ENCODE assay signal across 9 cellular contexts in the genomic region with DNA sequence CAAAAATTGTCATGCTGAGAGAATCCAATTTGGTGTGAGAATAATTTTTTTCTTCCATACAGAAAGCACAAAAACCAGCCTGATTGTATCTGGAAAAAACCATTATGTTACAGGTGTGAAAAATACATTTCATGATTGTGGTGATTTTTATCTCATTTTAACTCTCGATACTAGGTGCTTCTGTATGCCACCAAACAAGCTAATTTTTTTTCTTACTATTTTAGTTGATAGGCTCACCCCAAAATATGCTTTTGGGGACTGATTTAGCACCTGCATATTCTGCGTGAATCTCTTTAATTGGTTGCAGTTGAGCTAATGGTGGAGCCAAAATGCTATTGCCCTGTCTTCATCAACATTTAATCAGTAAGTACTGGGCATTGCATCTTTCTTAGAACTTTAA. TPM values are rescaled to one million over a fixed set of nuclear protein-coding genes. Genes with fewer than 3 reads are reported as not detected.
DNase-seq lines count a peak whose midpoint lies in the region; ATAC-seq and TF ChIP-seq lines count a peak whose summit lies in the region.
"Had no signal": no experiment of that assay in that cellular context is flagged by ENCODE, and none has a peak within 500 bp of the region (broad histone marks: within the 10 kb centered on the region; RNA-seq: fewer than 3 reads in every experiment).

No MANE protein-coding gene starts in this region.

- no peak for DNase-seq in CD4-positive, CD25-positive, alpha-beta regulatory T cell
- peak; percentile 46 for DNase-seq in Karpas-422
- no peak for DNase-seq in coronary artery (ENCODE audit: low spot score)
- DNase-seq in neural progenitor cell (ENCODE audit: low spot score), result no peak
- DNase-seq in NCI-H2107 (lab: John Stamatoyannopoulos, UW), result no peak

- ATAC-seq in CD4-positive, CD25-positive, alpha-beta regulatory T cell (ENCODE audit: low read depth in 2 of 2), result no peak
- ATAC-seq in HG03354 (IDR thresholded peaks at IDR 0.05; ENCODE audit: poor library complexity, severe bottlenecking, unreplicated experiment), result no peak
- no peak for ATAC-seq in HG03342 (IDR thresholded peaks at IDR 0.05; ENCODE audit: unreplicated experiment)
- no peak for ATAC-seq in HG03521 (IDR thresholded peaks at IDR 0.05; ENCODE audit: unreplicated experiment)

- no peaks in the 10 kb centered on the region for H3K27me3 ChIP-seq in CD4-positive, CD25-positive, alpha-beta regulatory T cell (ENCODE audit: control insufficient read depth, insufficient read depth, low read length)
- H3K27me3 ChIP-seq in Karpas-422 (ENCODE audit: low read length), result no peaks in the 10 kb centered on the region
- H3K27me3 ChIP-seq in neural progenitor cell, result no peaks in the 10 kb centered on the region

- no peaks in the 10 kb centered on the region for H3K9me3 Mint-ChIP-seq in CD4-positive, CD25-positive, alpha-beta regulatory T cell
- no peaks in the 10 kb centered on the region for H3K9me3 Mint-ChIP-seq in neural progenitor cell

- no peaks in the 10 kb centered on the region for H3K9me2 ChIP-seq in Karpas-422 (replicated peaks; ENCODE audit: insufficient read depth, low read length)

- peaks cover 40 to 69% (median 53%) of the 10 kb centered on the region in 4 donors for H3K4me1 Mint-ChIP-seq in CD4-positive, CD25-positive, alpha-beta regulatory T cell
- H3K4me1 Mint-ChIP-seq in neural progenitor cell, result peaks cover 33% of the 10 kb centered on the region

- H3K36me3 Mint-ChIP-seq in CD4-positive, CD25-positive, alpha-beta regulatory T cell, result peaks cover 8% of the 10 kb centered on the region
- peaks cover 3% of the 10 kb centered on the region for H3K36me3 Mint-ChIP-seq in neural progenitor cell

- peak overlapping the region; percentile 94 for H3K27ac ChIP-seq in CD4-positive, CD25-positive, alpha-beta regulatory T cell (ENCODE audit: insufficient read depth, low read length, poor library complexity, severe bottlenecking)
- H3K27ac ChIP-seq in Karpas-422 (ENCODE audit: low read length), result peak overlapping the region; percentile 80
- H3K27ac ChIP-seq in coronary artery, result peak overlapping the region in 1 of 2 donors; percentile 23
- H3K27ac ChIP-seq in neural progenitor cell, result peak overlapping the region; percentile 100

- TF ChIP-seq CTCF in coronary artery (IDR thresholded peaks at IDR 0.05), result no peak
- no peak for TF ChIP-seq CTCF in neural progenitor cell (IDR thresholded peaks at IDR 0.05)

- H3K4me1 ChIP-seq in CD4-positive, CD25-positive, alpha-beta regulatory T cell (ENCODE audit: control insufficient read depth, insufficient read depth, low read length, poor library complexity, severe bottlenecking), result peaks cover 52% of the 10 kb centered on the region
- H3K4me1 ChIP-seq in Karpas-422 (ENCODE audit: low read length), result peaks cover 63% of the 10 kb centered on the region
- H3K4me1 ChIP-seq in neural progenitor cell, result peaks cover 33% of the 10 kb centered on the region
- H3K4me1 ChIP-seq: prostate gland had no signal

- no peak overlapping the region for H2AFZ ChIP-seq in Karpas-422 (ENCODE audit: low read length)
- no peak overlapping the region for H2AFZ ChIP-seq in neural progenitor cell (replicated peaks)

- H3K79me2 ChIP-seq in Karpas-422 (ENCODE audit: low read length), result peaks cover 69% of the 10 kb centered on the region
- peaks cover 77% of the 10 kb centered on the region for H3K79me2 ChIP-seq in neural progenitor cell (ENCODE audit: low read depth)

- no peaks in the 10 kb centered on the region for H3K36me3 ChIP-seq in CD4-positive, CD25-positive, alpha-beta regulatory T cell (ENCODE audit: control insufficient read depth, insufficient read depth, low read length)
- H3K36me3 ChIP-seq in Karpas-422 (ENCODE audit: insufficient read depth, low read length), result peaks cover 20% of the 10 kb centered on the region; the same call in 1 of the 2 replicates
- peaks cover 21% of the 10 kb centered on the region for H3K36me3 ChIP-seq in neural progenitor cell
- H3K36me3 ChIP-seq: prostate gland had no signal

- peaks cover 14% of the 10 kb centered on the region for H3F3A ChIP-seq in neural progenitor cell (ENCODE audit: low read depth)

- no peaks in the 10 kb centered on the region for H3K27me3 Mint-ChIP-seq in CD4-positive, CD25-positive, alpha-beta regulatory T cell
- peaks cover 7% of the 10 kb centered on the region for H3K27me3 Mint-ChIP-seq in neural progenitor cell (ENCODE audit: insufficient read depth, low read depth)

- peak overlapping the region; percentile 81 for H3K9ac ChIP-seq in Karpas-422 (ENCODE audit: low read length)
- peak overlapping the region; percentile 99 for H3K9ac ChIP-seq in neural progenitor cell

- peak overlapping the region in 2 of 3 donors; percentile 18 to 72 for H3K27ac Mint-ChIP-seq in CD4-positive, CD25-positive, alpha-beta regulatory T cell
- H3K27ac Mint-ChIP-seq in neural progenitor cell, result no peak overlapping the region

- no peaks in the 10 kb centered on the region for H3K9me3 ChIP-seq in CD4-positive, CD25-positive, alpha-beta regulatory T cell (ENCODE audit: control insufficient read depth in 2 of 2, low read length in 2 of 2)
- H3K9me3 ChIP-seq in Karpas-422 (ENCODE audit: low read length) (no peaks in the 10 kb centered on the region), neural progenitor cell (ENCODE audit: low read depth) (no peaks in the 10 kb centered on the region)
- H3K9me3 ChIP-seq: prostate gland had no signal

- H3K4me3 Mint-ChIP-seq in CD4-positive, CD25-positive, alpha-beta regulatory T cell, result peak overlapping the region; percentile 96 to 98 (median 98)
- peak overlapping the region; percentile 98 for H3K4me3 Mint-ChIP-seq in neural progenitor cell

- H3K4me2 ChIP-seq in Karpas-422 (ENCODE audit: low read depth, low read length, poor library complexity, severe bottlenecking), result peak overlapping the region; percentile 87
- H3K4me2 ChIP-seq in neural progenitor cell, result peak overlapping the region; percentile 92

- H3K4me3 ChIP-seq in CD4-positive, CD25-positive, alpha-beta regulatory T cell (ENCODE audit: low read depth, low read length), result peak overlapping the region; percentile 97
- H3K4me3 ChIP-seq in Karpas-422 (ENCODE audit: low read length), result peak overlapping the region; percentile 89
- H3K4me3 ChIP-seq in coronary artery, result peak overlapping the region; percentile 76
- peak overlapping the region; percentile 96 for H3K4me3 ChIP-seq in neural progenitor cell

- H4K20me1 ChIP-seq in Karpas-422 (ENCODE audit: insufficient read depth, low read depth, low read length) (peaks cover 38% of the 10 kb centered on the region; the same call in 1 of the 2 replicates), neural progenitor cell (ENCODE audit: low read depth) (peaks cover 61% of the 10 kb centered on the region)

RNA-seq across cellular contexts. Expression of a gene that starts 1.9 kb away (rescaled TPM):
- 167 TPM for total RNA-seq in CD4-positive, CD25-positive, alpha-beta regulatory T cell
- polyA plus RNA-seq in CD4-positive, CD25-positive, alpha-beta regulatory T cell, result 10 to 100 TPM; 27.9 to 34.6 (median 31.7) TPM
- total RNA-seq in Karpas-422 (2014; rRNA removed; shearing (Covaris generic); ENCODE audit: low replicate concordance), result 94.3 and 179 TPM in 2 replicates
- total RNA-seq in neural progenitor cell (ENCODE audit: low replicate concordance), result 145 and 176 TPM in 2 replicates
